32 cellular contexts compared by ENCODE assay signal in genomic region chr12:87756721-87757120, GRCh38.
DNase-seq lines count a peak whose midpoint lies in the region; ATAC-seq and TF ChIP-seq lines count a peak whose summit lies in the region.
"Had no signal": no experiment of that assay in that cellular context is flagged by ENCODE, and none has a peak within 500 bp of the region (broad histone marks: within the 10 kb centered on the region; RNA-seq: fewer than 3 reads in every experiment).

No MANE protein-coding gene starts in this region.

- H2AK5ac ChIP-seq in mesenchymal stem cell (ENCODE audit: low read length, severe bottlenecking), result peak overlapping the region; percentile 95

- peak overlapping the region; percentile 61 for H2BK5ac ChIP-seq in mesenchymal stem cell (ENCODE audit: low read depth, low read length, poor library complexity, severe bottlenecking)

- TF ChIP-seq CTCF in choroid plexus epithelial cell (conservative IDR thresholded peaks at IDR 0.05; ENCODE audit: low read depth, low read length) (no peak), Calu3 (IDR thresholded peaks at IDR 0.05; ENCODE audit: unreplicated experiment) (no peak), GM13976 (IDR thresholded peaks at IDR 0.05; ENCODE audit: borderline replicate concordance, control extremely low read depth, extremely low read depth, insufficient read depth, missing control alignments) (no peak)

- peak overlapping the region in 1 of 2 experiments; percentile 66 for H2BK12ac ChIP-seq in mesenchymal stem cell (ENCODE audit: low read length in 2 of 2)

- peaks cover 3% of the 10 kb centered on the region for H3K9me3 Mint-ChIP-seq in Calu3 (ENCODE audit: low read depth, unreplicated experiment)

- H2BK120ac ChIP-seq in mesenchymal stem cell (ENCODE audit: low read depth, low read length), result peak overlapping the region; percentile 34

- no peaks in the 10 kb centered on the region for H3K27me3 Mint-ChIP-seq in Calu3 (ENCODE audit: unreplicated experiment)
- H3K27me3 Mint-ChIP-seq: activated naive CD8-positive, alpha-beta T cell; activated T-cell treated with anti-CD3 and anti-CD28 coated beads, Interleukin-2, amount 50 U/mL, for 24 hours; B cell; natural killer cell treated with Interleukin-12 subunit alpha and Interleukin-12 subunit beta and Interleukin-15 and Interleukin-18, amount 100 ng/mL, for 72 hours; T-cell had no signal

- no peak overlapping the region for H3K4me3 Mint-ChIP-seq in Calu3 (ENCODE audit: low read depth, unreplicated experiment)
- H3K4me3 Mint-ChIP-seq: activated naive CD8-positive, alpha-beta T cell; activated T-cell treated with anti-CD3 and anti-CD28 coated beads, Interleukin-2, amount 50 U/mL, for 24 hours; B cell; CD8-positive, alpha-beta T cell; H9; natural killer cell treated with Interleukin-12 subunit alpha and Interleukin-12 subunit beta and Interleukin-15 and Interleukin-18, amount 100 ng/mL, for 72 hours; T-cell had no signal

- H3K4me1 ChIP-seq in ACC112 (ENCODE audit: control insufficient read depth, insufficient read depth, low read length, unreplicated experiment) (peaks cover 20% of the 10 kb centered on the region), mesenchymal stem cell (ENCODE audit: control insufficient read depth, insufficient read depth, low read depth, low read length) (peaks cover 2% of the 10 kb centered on the region)
- H3K4me1 ChIP-seq: gastroesophageal sphincter had no signal

- in situ Hi-C loops in GM13976 (cut with MboI; ENCODE audit: low sequenced_read_pairs, unreplicated experiment), result no loop called here

- intact Hi-C loops in Calu3 (cut with micrococcal nuclease; ENCODE audit: unreplicated experiment), result no loop called here

- H4K91ac ChIP-seq in mesenchymal stem cell (ENCODE audit: low read length), result no peak overlapping the region

- no peak overlapping the region for H3K23ac ChIP-seq in mesenchymal stem cell (ENCODE audit: low read length in 2 of 2)

- no TSS peak for BruUV-seq in Calu3 (replicated peaks; lab: Mats Ljungman, UMichigan)

- ATAC-seq in GM19395 (IDR thresholded peaks at IDR 0.05; ENCODE audit: unreplicated experiment), result no peak
- ATAC-seq: CD8-positive, alpha-beta T cell; esophagus mucosa; gastroesophageal sphincter; GM12878; left colon; natural killer cell treated with Interleukin-12 subunit alpha and Interleukin-12 subunit beta and Interleukin-15 and Interleukin-18, amount 100 ng/mL, for 72 hours; stimulated activated naive CD8-positive, alpha-beta T cell treated with anti-CD3 and anti-CD28 coated beads, Interleukin-15, Interleukin-2, amounts not matched to agents 100 U/mL and 50 U/mL, for 24 hours; T-cell had no signal

- H3K36me3 Mint-ChIP-seq in Calu3 (ENCODE audit: insufficient read depth, unreplicated experiment), result no peaks in the 10 kb centered on the region
- H3K36me3 Mint-ChIP-seq: activated naive CD8-positive, alpha-beta T cell; CD8-positive, alpha-beta T cell; T-cell had no signal

- CTCF ChIA-PET in Calu3 (lab: Charles Lee), result no interaction called here

- DNase-seq in M059J (ENCODE audit: low read depth) (peak; percentile 20), choroid plexus epithelial cell (ENCODE audit: low read depth) (peak; percentile 76), mesenchymal stem cell (peak; percentile 58), HUDEP-2 (lab: John Stamatoyannopoulos, UW; ENCODE audit: unreplicated experiment in 76 of 76) (no peak), Calu3 (no peak), GM13976 (ENCODE audit: low spot score) (no peak)
- DNase-seq: activated CD4-positive, alpha-beta T cell treated with anti-CD3 and anti-CD28 coated beads, Interleukin-2, amount 50 U/mL, for 1 hour; activated CD4-positive, CD25-positive, alpha-beta regulatory T cell; activated effector memory CD4-positive, alpha-beta T cell treated with anti-CD3 and anti-CD28 coated beads, Interleukin-2, amount 50 U/mL, for 16 hours; activated T-cell treated with anti-CD3 and anti-CD28 coated beads, Interleukin-2, amount 50 U/mL, for 24 hours; CD8-positive, alpha-beta T cell; central memory CD4-positive, alpha-beta T cell; DMS153; H9; hippocampal formation; KG1; left colon; NCI-H1436 treated with DMSO at 0.1 percent for 48 hours; NCI-H2081 treated with DMSO at 0.1 percent for 48 hours; NCI-H345; NCI-H69; small intestine; stimulated activated naive CD8-positive, alpha-beta T cell treated with anti-CD3 and anti-CD28 coated beads, Interleukin-15, Interleukin-2, amounts not matched to agents 100 U/mL and 50 U/mL, for 24 hours; T-cell had no signal

- H3K9ac ChIP-seq in mesenchymal stem cell (ENCODE audit: low read length), result no peak overlapping the region

- H3K4me2 ChIP-seq in mesenchymal stem cell (ENCODE audit: low read length, poor library complexity, severe bottlenecking), result no peak overlapping the region

- peaks cover 29% of the 10 kb centered on the region for H3K4me1 Mint-ChIP-seq in Calu3 (ENCODE audit: low read depth, unreplicated experiment)
- H3K4me1 Mint-ChIP-seq: B cell, H9, T-cell had no signal

- no peaks in the 10 kb centered on the region for H3K79me1 ChIP-seq in mesenchymal stem cell (replicated peaks; ENCODE audit: low read length, poor library complexity, severe bottlenecking)

- no peaks in the 10 kb centered on the region for H3K9me3 ChIP-seq in mesenchymal stem cell (ENCODE audit: control insufficient read depth, low read length)
- H3K9me3 ChIP-seq: gastroesophageal sphincter had no signal

- H3K14ac ChIP-seq in mesenchymal stem cell (ENCODE audit: low read length in 2 of 2), result no peak overlapping the region

- peak overlapping the region; percentile 52 for H2BK15ac ChIP-seq in mesenchymal stem cell (ENCODE audit: low read depth, poor library complexity, severe bottlenecking)

- H3K27ac Mint-ChIP-seq in Calu3 (ENCODE audit: unreplicated experiment), result no peak overlapping the region
- H3K27ac Mint-ChIP-seq: activated naive CD8-positive, alpha-beta T cell; activated T-cell treated with anti-CD3 and anti-CD28 coated beads, Interleukin-2, amount 50 U/mL, for 24 hours; B cell; CD8-positive, alpha-beta T cell; H9; natural killer cell treated with Interleukin-12 subunit alpha and Interleukin-12 subunit beta and Interleukin-15 and Interleukin-18, amount 100 ng/mL, for 72 hours; T-cell had no signal

- no peaks in the 10 kb centered on the region for H3K79me2 ChIP-seq in ACC112 (ENCODE audit: control insufficient read depth, insufficient read depth, low read length, unreplicated experiment)

- no peak overlapping the region for H3K4ac ChIP-seq in mesenchymal stem cell (ENCODE audit: low read depth in 1 of 2, low read length in 2 of 2)

- H3K36me3 ChIP-seq in ACC112 (ENCODE audit: insufficient read depth, low read length) (no peaks in the 10 kb centered on the region), mesenchymal stem cell (ENCODE audit: control insufficient read depth in 1 of 2, insufficient read depth in 2 of 2, low read depth in 1 of 2, low read length in 2 of 2) (no peaks in the 10 kb centered on the region)
- H3K36me3 ChIP-seq: gastroesophageal sphincter had no signal

- H3K27ac ChIP-seq in ACC112 (ENCODE audit: low read depth, low read length), result peak overlapping the region; percentile 95
- peak overlapping the region; percentile 76 for H3K27ac ChIP-seq in mesenchymal stem cell (ENCODE audit: low read length, poor library complexity, severe bottlenecking)
- H3K27ac ChIP-seq: gastroesophageal sphincter had no signal

- H2AFZ ChIP-seq in ACC112 (ENCODE audit: low read length, unreplicated experiment), result no peak overlapping the region
- no peak overlapping the region for H2AFZ ChIP-seq in mesenchymal stem cell (ENCODE audit: low read depth, low read length)

- H3K27me3 ChIP-seq in ACC112 (ENCODE audit: insufficient read depth, low read length) (no peaks in the 10 kb centered on the region), mesenchymal stem cell (ENCODE audit: control insufficient read depth in 1 of 2, insufficient read depth in 1 of 2, low read length in 2 of 2) (no peaks in the 10 kb centered on the region)
- H3K27me3 ChIP-seq: gastroesophageal sphincter had no signal

- no peak overlapping the region for H3K4me3 ChIP-seq in ACC112 (ENCODE audit: low read depth, low read length)
- no peak overlapping the region for H3K4me3 ChIP-seq in choroid plexus epithelial cell (ENCODE audit: low read depth, low read length)
- no peak overlapping the region for H3K4me3 ChIP-seq in mesenchymal stem cell (ENCODE audit: insufficient read depth in 1 of 2, low read depth in 1 of 2, low read length in 2 of 2)
- H3K4me3 ChIP-seq: gastroesophageal sphincter, GM12878 had no signal

- no peak overlapping the region for H4K8ac ChIP-seq in mesenchymal stem cell (ENCODE audit: low read length)

- 96% methylated on average over 3 of the region's 3 CpGs for WGBS in mesenchymal stem cell

- peak overlapping the region in 1 of 2 experiments; percentile 70 for H3K18ac ChIP-seq in mesenchymal stem cell (ENCODE audit: low read depth in 1 of 2, low read length in 2 of 2)

Comparison
In these comparisons a context has a peak if more than half of its experiments do, and no peak if none do; other contexts are left out.
1. DNase-seq: peak in M059J (single experiment), choroid plexus epithelial cell (single experiment) and mesenchymal stem cell (single experiment); none in HUDEP-2 (0 of 76), Calu3 (single experiment) and GM13976 (single experiment).